22 cellular contexts compared by ENCODE assay signal in the genomic region with DNA sequence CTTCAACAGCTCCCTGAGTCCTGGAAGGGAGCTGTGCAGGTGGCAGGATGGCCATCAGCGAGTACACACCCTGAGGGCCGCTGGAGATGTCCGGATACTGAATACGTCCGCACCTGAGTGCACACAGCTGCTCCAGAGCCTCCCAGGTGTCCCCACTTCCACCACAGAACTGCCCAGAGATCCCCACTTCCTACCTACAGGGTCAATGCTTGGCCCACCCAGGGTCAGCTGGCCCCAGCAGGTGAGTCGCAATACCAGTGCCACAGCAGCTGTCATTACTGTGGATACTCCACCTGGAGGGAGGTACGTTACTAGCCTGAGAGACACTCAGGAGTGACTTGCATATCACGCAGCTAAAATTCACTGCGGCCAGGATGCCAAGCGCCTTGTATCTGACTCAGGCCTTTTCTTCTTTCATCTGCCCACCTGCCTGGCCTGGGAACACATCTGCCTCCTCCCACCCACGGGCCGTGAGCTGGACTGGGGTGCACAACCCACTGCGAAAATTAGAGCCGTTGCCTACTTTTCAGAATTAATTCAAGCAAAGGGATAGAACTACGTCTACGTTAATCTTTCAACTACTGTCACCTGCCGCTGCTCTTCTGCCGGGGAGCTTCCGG. TPM values are rescaled to one million over a fixed set of nuclear protein-coding genes. Genes with fewer than 3 reads are reported as not detected.
"Had no signal": no experiment of that assay in that cellular context is flagged by ENCODE, and none has a peak within 500 bp of the region (broad histone marks: within the 10 kb centered on the region; RNA-seq: fewer than 3 reads in every experiment).

No MANE protein-coding gene starts in this region.

- H3K4me1 ChIP-seq: ascending aorta, breast epithelium, lower lobe of right lung, uterus had no signal

- H3K27me3 ChIP-seq: ascending aorta, thyroid gland, uterus had no signal

- H3K4me3 ChIP-seq: ascending aorta, breast epithelium, coronary artery, lower lobe of right lung, thyroid gland, uterus had no signal

- H3K4me3 Mint-ChIP-seq: activated B cell treated with CpG ODN at 0.5 μM for 24 hours; activated CD4-positive, alpha-beta memory T cell treated with anti-CD3 and anti-CD28 coated beads, Interleukin-2, amount 10 ng/mL, durations not matched to agents 7 days and 5 days; activated naive CD4-positive, alpha-beta T cell treated with anti-CD3 and anti-CD28 coated beads, Interleukin-2, amount 10 ng/mL, durations not matched to agents 7 days and 5 days; activated naive CD8-positive, alpha-beta T cell treated with anti-CD3 and anti-CD28 coated beads, Interleukin-2, amount 50 U/mL, for 24 hours; activated T-helper 17 cell treated with anti-CD3 and anti-CD28 coated beads, Interleukin-2, amount 50 U/mL, for 72 hours; nephron had no signal

- ATAC-seq: activated naive CD8-positive, alpha-beta T cell treated with anti-CD3 and anti-CD28 coated beads, Interleukin-2, amount 50 U/mL, for 24 hours; activated T-helper 17 cell treated with anti-CD3 and anti-CD28 coated beads, Interleukin-2, amount 50 U/mL, for 72 hours; left colon had no signal

- H3K36me3 ChIP-seq: ascending aorta, breast epithelium, lower lobe of right lung, thyroid gland, uterus had no signal

- H3K27ac Mint-ChIP-seq: activated B cell treated with CpG ODN at 0.5 μM for 24 hours; activated CD4-positive, alpha-beta memory T cell treated with anti-CD3 and anti-CD28 coated beads, Interleukin-2, amount 10 ng/mL, durations not matched to agents 7 days and 5 days; activated naive CD4-positive, alpha-beta T cell treated with anti-CD3 and anti-CD28 coated beads, Interleukin-2, amount 10 ng/mL, durations not matched to agents 7 days and 5 days; activated naive CD8-positive, alpha-beta T cell treated with anti-CD3 and anti-CD28 coated beads, Interleukin-2, amount 50 U/mL, for 24 hours; activated T-helper 17 cell treated with anti-CD3 and anti-CD28 coated beads, Interleukin-2, amount 50 U/mL, for 72 hours; nephron; progenitor cell of endocrine pancreas had no signal

- H3K36me3 Mint-ChIP-seq: activated naive CD4-positive, alpha-beta T cell treated with anti-CD3 and anti-CD28 coated beads, Interleukin-2, amount 10 ng/mL, durations not matched to agents 7 days and 5 days had no signal

- H3K9me3 ChIP-seq: ascending aorta, breast epithelium, lower lobe of right lung, thyroid gland, uterus had no signal

- H3K4me1 Mint-ChIP-seq: activated B cell treated with CpG ODN at 0.5 μM for 24 hours; activated CD4-positive, alpha-beta memory T cell treated with anti-CD3 and anti-CD28 coated beads, Interleukin-2, amount 10 ng/mL, durations not matched to agents 7 days and 5 days; activated naive CD4-positive, alpha-beta T cell treated with anti-CD3 and anti-CD28 coated beads, Interleukin-2, amount 10 ng/mL, durations not matched to agents 7 days and 5 days; activated naive CD8-positive, alpha-beta T cell treated with anti-CD3 and anti-CD28 coated beads, Interleukin-2, amount 50 U/mL, for 24 hours; activated T-helper 17 cell treated with anti-CD3 and anti-CD28 coated beads, Interleukin-2, amount 50 U/mL, for 72 hours; nephron had no signal

- H3K27ac ChIP-seq: ascending aorta, breast epithelium, coronary artery, lower lobe of right lung, thyroid gland, uterus had no signal

- H3K9me3 Mint-ChIP-seq: activated B cell treated with CpG ODN at 0.5 μM for 24 hours; activated CD4-positive, alpha-beta memory T cell treated with anti-CD3 and anti-CD28 coated beads, Interleukin-2, amount 10 ng/mL, durations not matched to agents 7 days and 5 days; activated naive CD4-positive, alpha-beta T cell treated with anti-CD3 and anti-CD28 coated beads, Interleukin-2, amount 10 ng/mL, durations not matched to agents 7 days and 5 days; activated naive CD8-positive, alpha-beta T cell treated with anti-CD3 and anti-CD28 coated beads, Interleukin-2, amount 50 U/mL, for 24 hours; activated T-helper 17 cell treated with anti-CD3 and anti-CD28 coated beads, Interleukin-2, amount 50 U/mL, for 72 hours; nephron had no signal

- DNase-seq: activated B cell treated with CpG ODN at 0.5 μM for 24 hours; activated CD4-positive, alpha-beta memory T cell treated with anti-CD3 and anti-CD28 coated beads, Interleukin-2, amount 10 ng/mL, durations not matched to agents 7 days and 5 days; activated CD4-positive, alpha-beta T cell treated with anti-CD3 and anti-CD28 coated beads for 48 hours; activated naive CD4-positive, alpha-beta T cell treated with anti-CD3 and anti-CD28 coated beads, Interleukin-2, amount 10 ng/mL, durations not matched to agents 7 days and 5 days; activated naive CD8-positive, alpha-beta T cell treated with anti-CD3 and anti-CD28 coated beads, Interleukin-2, amount 50 U/mL, for 24 hours; activated T-cell treated with anti-CD3 and anti-CD28 coated beads, Interleukin-2, amount 50 U/mL, for 1 hour; erythroblast; foreskin melanocyte; hippocampal formation; left colon; lower lobe of right lung; occipital lobe; stimulated activated CD4-positive, alpha-beta T cell treated with anti-CD3 and anti-CD28 coated beads, Interleukin-2, amount 100 ng/mL, for 24 hours; stimulated activated naive CD4-positive, alpha-beta T cell treated with Interleukin-2 at 50 U/mL for 16 hours; thyroid gland; uterus had no signal

RNA-seq across cellular contexts. Expression of a gene that starts 9.4 kb away (rescaled TPM):
- total RNA-seq: activated B cell treated with CpG ODN at 0.5 μM for 24 hours, ascending aorta had no signal
